ENCODE assay signal across 1 cellular context in the genomic region with DNA sequence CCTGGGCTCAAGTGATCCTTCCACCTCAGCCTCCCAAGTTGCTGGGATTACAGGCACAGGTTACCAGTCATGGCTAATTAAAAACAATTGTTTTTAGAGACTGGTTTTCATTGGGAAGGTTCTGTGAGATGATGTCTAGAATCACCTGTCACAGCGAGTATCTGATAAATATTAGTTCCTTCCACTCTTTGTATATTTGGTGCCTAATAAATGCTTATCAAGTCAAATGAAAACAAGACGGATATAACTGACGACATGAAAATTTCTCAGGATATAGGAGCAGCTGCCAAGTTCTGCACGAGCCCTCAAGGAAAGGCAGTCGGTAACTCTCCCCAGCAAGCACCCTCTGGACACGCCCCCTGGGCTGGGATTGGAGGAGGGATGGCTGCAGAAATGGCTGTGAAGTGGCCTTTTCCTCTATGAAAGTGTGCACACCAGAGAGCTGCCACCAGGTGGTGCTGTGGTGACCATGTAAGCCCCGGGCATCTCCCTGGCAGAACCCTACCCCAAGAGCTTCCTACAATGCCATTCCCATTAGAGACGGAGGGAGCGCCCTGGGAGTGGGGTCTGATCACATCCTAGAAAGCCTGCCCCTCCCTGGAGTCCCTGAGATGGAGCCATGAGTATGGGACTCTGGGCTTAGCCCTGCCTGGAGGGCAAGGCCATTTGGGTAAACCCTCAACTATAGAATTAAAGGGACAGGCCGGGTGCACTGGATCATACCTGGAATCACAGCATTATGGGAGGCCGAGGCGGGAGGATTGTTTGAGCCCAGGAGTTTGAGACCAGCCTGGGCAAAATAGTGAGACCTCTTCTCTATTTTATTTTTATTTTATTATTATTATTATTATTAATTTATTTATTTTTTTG.
TF ChIP-seq lines count a peak whose summit lies in the region.

No MANE protein-coding gene starts in this region.

TF ChIP-seq in K562, 482 proteins besides CTCF, POLR2A, EP300 and RAD21 (continued from another document):
- TF ChIP-seq, protein P1, sequence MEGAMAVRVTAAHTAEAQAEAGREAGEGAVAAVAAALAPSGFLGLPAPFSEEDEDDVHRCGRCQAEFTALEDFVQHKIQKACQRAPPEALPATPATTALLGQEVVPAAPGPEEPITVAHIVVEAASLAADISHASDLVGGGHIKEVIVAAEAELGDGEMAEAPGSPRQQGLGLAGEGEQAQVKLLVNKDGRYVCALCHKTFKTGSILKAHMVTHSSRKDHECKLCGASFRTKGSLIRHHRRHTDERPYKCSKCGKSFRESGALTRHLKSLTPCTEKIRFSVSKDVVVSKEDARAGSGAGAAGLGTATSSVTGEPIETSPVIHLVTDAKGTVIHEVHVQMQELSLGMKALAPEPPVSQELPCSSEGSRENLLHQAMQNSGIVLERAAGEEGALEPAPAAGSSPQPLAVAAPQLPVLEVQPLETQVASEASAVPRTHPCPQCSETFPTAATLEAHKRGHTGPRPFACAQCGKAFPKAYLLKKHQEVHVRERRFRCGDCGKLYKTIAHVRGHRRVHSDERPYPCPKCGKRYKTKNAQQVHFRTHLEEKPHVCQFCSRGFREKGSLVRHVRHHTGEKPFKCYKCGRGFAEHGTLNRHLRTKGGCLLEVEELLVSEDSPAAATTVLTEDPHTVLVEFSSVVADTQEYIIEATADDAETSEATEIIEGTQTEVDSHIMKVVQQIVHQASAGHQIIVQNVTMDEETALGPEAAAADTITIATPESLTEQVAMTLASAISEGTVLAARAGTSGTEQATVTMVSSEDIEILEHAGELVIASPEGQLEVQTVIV (CRISPR knock-in tag; IDR thresholded peaks at IDR 0.05; ENCODE audit: borderline replicate concordance), result no peak
- TF ChIP-seq RFX1 (IDR thresholded peaks at IDR 0.05) (no peak), ATF7 (IDR thresholded peaks at IDR 0.05) (no peak; the same call in 1 of the 2 replicates), ZBTB1 (CRISPR knock-in tag; IDR thresholded peaks at IDR 0.05; ENCODE audit: borderline replicate concordance, low read depth) (no peak), ZKSCAN8 (CRISPR knock-in tag; IDR thresholded peaks at IDR 0.05) (peak; percentile 83), ZNF583 (CRISPR knock-in tag; IDR thresholded peaks at IDR 0.05) (no peak), TAF7 (tag; IDR thresholded peaks at IDR 0.05) (no peak), ZNF212 (CRISPR knock-in tag; IDR thresholded peaks at IDR 0.05) (no peak), SAFB2 (IDR thresholded peaks at IDR 0.05; ENCODE audit: borderline replicate concordance, low read depth, low read length, severe bottlenecking) (no peak), ETS2 (tag; IDR thresholded peaks at IDR 0.05; ENCODE audit: borderline replicate concordance, poor library complexity, severe bottlenecking) (no peak), ZNF79 (CRISPR knock-in tag; IDR thresholded peaks at IDR 0.05; ENCODE audit: low read depth) (no peak), YY1 (IDR thresholded peaks at IDR 0.05; ENCODE audit: borderline replicate concordance in 1 of 3, control insufficient read depth in 1 of 3, extremely low read depth in 1 of 3, insufficient read depth in 3 of 3, insufficient read length in 1 of 3, insufficient replicate concordance in 2 of 3, low read depth in 1 of 3, low read length in 2 of 3) (peak in 2 of 3 experiments; percentile 63 to 72), HNRNPL (IDR thresholded peaks at IDR 0.05; ENCODE audit: low read depth, low read length) (0 out of 2 replicates have a peak, but pooled peaks have one; percentile 60), TBP (optimal IDR thresholded peaks at IDR 0.05; ENCODE audit: low read depth, low read length) (peak; percentile 29), ARID2 (IDR thresholded peaks at IDR 0.05) (no peak)
- TF ChIP-seq, protein P2, sequence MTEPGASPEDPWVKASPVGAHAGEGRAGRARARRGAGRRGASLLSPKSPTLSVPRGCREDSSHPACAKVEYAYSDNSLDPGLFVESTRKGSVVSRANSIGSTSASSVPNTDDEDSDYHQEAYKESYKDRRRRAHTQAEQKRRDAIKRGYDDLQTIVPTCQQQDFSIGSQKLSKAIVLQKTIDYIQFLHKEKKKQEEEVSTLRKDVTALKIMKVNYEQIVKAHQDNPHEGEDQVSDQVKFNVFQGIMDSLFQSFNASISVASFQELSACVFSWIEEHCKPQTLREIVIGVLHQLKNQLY (CRISPR knock-in tag; conservative IDR thresholded peaks at IDR 0.05), result no peak
TF ChIP-seq in K562: peak in this region for 20.
